In genomic region chr6:88761237-88762031, GRCh38 we compare ENCODE assay signal across 10 cellular contexts.
DNase-seq lines count a peak whose midpoint lies in the region; ATAC-seq and TF ChIP-seq lines count a peak whose summit lies in the region.
"Had no signal": no experiment of that assay in that cellular context is flagged by ENCODE, and none has a peak within 500 bp of the region (broad histone marks: within the 10 kb centered on the region; RNA-seq: fewer than 3 reads in every experiment).

No MANE protein-coding gene starts in this region.

- H3K9me3 ChIP-seq in colonic mucosa: no peaks in the 10 kb centered on the region

- H3K4me3 ChIP-seq in GM23338 (no peak overlapping the region), colonic mucosa (no peak overlapping the region)

- no peak for DNase-seq in activated CD4-positive, alpha-beta T cell treated with anti-CD3 and anti-CD28 coated beads for 36 hours
- DNase-seq in activated CD4-positive, alpha-beta T cell treated with anti-CD3 and anti-CD28 coated beads, Interleukin-2, amount 10 ng/mL, durations not matched to agents 7 days and 5 days: no peak
- peak; percentile 45 for DNase-seq in GM23338 (ENCODE audit: low spot score)
- DNase-seq in HT1080 (ENCODE audit: low read depth): peak; percentile 4
- DNase-seq in colonic mucosa: no peak
- DNase-seq in HEK293T (ENCODE audit: extremely low spot score): no peak
- DNase-seq in GDM1 (lab: John Stamatoyannopoulos, UW): no peak
- DNase-seq: HCEC 1CT, NCI-H526 treated with DMSO at 0.1 percent for 48 hours had no signal

- H3K36me3 ChIP-seq in GM23338 (ENCODE audit: insufficient read depth): no peaks in the 10 kb centered on the region
- H3K36me3 ChIP-seq in colonic mucosa: no peaks in the 10 kb centered on the region

- H3K4me2 ChIP-seq in GM23338: no peak overlapping the region

- H3K27me3 Mint-ChIP-seq in activated CD4-positive, alpha-beta T cell treated with anti-CD3 and anti-CD28 coated beads for 36 hours: no peaks in the 10 kb centered on the region
- H3K27me3 Mint-ChIP-seq in activated CD4-positive, alpha-beta T cell treated with anti-CD3 and anti-CD28 coated beads, Interleukin-2, amount 10 ng/mL, durations not matched to agents 7 days and 5 days: no peaks in the 10 kb centered on the region
- no peaks in the 10 kb centered on the region for H3K27me3 Mint-ChIP-seq in GM23338 (ENCODE audit: insufficient read depth, low read depth, poor library complexity)
- no peaks in the 10 kb centered on the region for H3K27me3 Mint-ChIP-seq in stimulated activated memory B cell treated with anti-CD40 and anti-IgM and Interleukin-4, amounts not matched to agents 10 μg/mL and 1 μg/mL and 100 μg/mL, for 72 hours

- H3K27me3 ChIP-seq in GM23338 (ENCODE audit: insufficient read depth) (no peaks in the 10 kb centered on the region), colonic mucosa (no peaks in the 10 kb centered on the region)

- CTCF ChIA-PET in activated CD4-positive, alpha-beta T cell treated with anti-CD3 and anti-CD28 coated beads for 36 hours (lab: Charles Lee): interaction anchor here (0.7 to 1.7 kb wide), 5 partner anchors 10 to 147 kb away, joined by 3 to 4 read pairs (median 3); no protein-coding TSS in a partner anchor
- CTCF ChIA-PET in activated CD4-positive, alpha-beta T cell treated with anti-CD3 and anti-CD28 coated beads, Interleukin-2, amount 10 ng/mL, durations not matched to agents 7 days and 5 days (lab: Charles Lee): no interaction called here
- CTCF ChIA-PET in HEK293T (lab: Yijun Ruan, JAX): interaction anchor here (1.4 kb wide), 1 partner anchor 14 kb away, joined by 3 read pairs; no protein-coding TSS in a partner anchor

- no peak overlapping the region for H3K9ac ChIP-seq in colonic mucosa (ENCODE audit: low read depth in 2 of 2, low read length in 2 of 2)

- H3K27ac ChIP-seq in GM23338 (ENCODE audit: low read depth): no peak overlapping the region
- H3K27ac ChIP-seq in colonic mucosa: no peak overlapping the region

- POLR2A ChIA-PET in activated CD4-positive, alpha-beta T cell treated with anti-CD3 and anti-CD28 coated beads for 36 hours (lab: Charles Lee): interaction anchor here (0.7 kb wide), 1 partner anchor 8 kb away, joined by 3 read pairs; no protein-coding TSS in a partner anchor
- POLR2A ChIA-PET in activated CD4-positive, alpha-beta T cell treated with anti-CD3 and anti-CD28 coated beads, Interleukin-2, amount 10 ng/mL, durations not matched to agents 7 days and 5 days (lab: Charles Lee): no interaction called here
- POLR2A ChIA-PET in HEK293T (lab: Yijun Ruan, JAX): no interaction called here

- no peak overlapping the region for H3K27ac Mint-ChIP-seq in activated CD4-positive, alpha-beta T cell treated with anti-CD3 and anti-CD28 coated beads for 36 hours
- H3K27ac Mint-ChIP-seq in activated CD4-positive, alpha-beta T cell treated with anti-CD3 and anti-CD28 coated beads, Interleukin-2, amount 10 ng/mL, durations not matched to agents 7 days and 5 days: no peak overlapping the region
- no peak overlapping the region for H3K27ac Mint-ChIP-seq in GM23338
- peak overlapping the region; percentile 71 for H3K27ac Mint-ChIP-seq in stimulated activated memory B cell treated with anti-CD40 and anti-IgM and Interleukin-4, amounts not matched to agents 10 μg/mL and 1 μg/mL and 100 μg/mL, for 72 hours

- H3K4me1 ChIP-seq in GM23338 (ENCODE audit: insufficient read depth): no peaks in the 10 kb centered on the region
- H3K4me1 ChIP-seq in colonic mucosa: no peaks in the 10 kb centered on the region

- no peak overlapping the region for H2AFZ ChIP-seq in GM23338

- ATAC-seq in activated CD4-positive, alpha-beta T cell treated with anti-CD3 and anti-CD28 coated beads for 36 hours: peak; percentile 39
- peak; percentile 44; the same call in 2 of the 3 replicates for ATAC-seq in GM23338
- peak; percentile 80 for ATAC-seq in stimulated activated memory B cell treated with anti-CD40 and anti-IgM and Interleukin-4, amounts not matched to agents 10 μg/mL and 1 μg/mL and 100 μg/mL, for 72 hours

- H3K9me3 Mint-ChIP-seq in activated CD4-positive, alpha-beta T cell treated with anti-CD3 and anti-CD28 coated beads for 36 hours (ENCODE audit: low read depth): no peaks in the 10 kb centered on the region
- no peaks in the 10 kb centered on the region for H3K9me3 Mint-ChIP-seq in activated CD4-positive, alpha-beta T cell treated with anti-CD3 and anti-CD28 coated beads, Interleukin-2, amount 10 ng/mL, durations not matched to agents 7 days and 5 days
- H3K9me3 Mint-ChIP-seq in GM23338: no peaks in the 10 kb centered on the region
- peaks cover 10% of the 10 kb centered on the region for H3K9me3 Mint-ChIP-seq in stimulated activated memory B cell treated with anti-CD40 and anti-IgM and Interleukin-4, amounts not matched to agents 10 μg/mL and 1 μg/mL and 100 μg/mL, for 72 hours

- H3K4me1 Mint-ChIP-seq in activated CD4-positive, alpha-beta T cell treated with anti-CD3 and anti-CD28 coated beads for 36 hours: no peaks in the 10 kb centered on the region
- no peaks in the 10 kb centered on the region for H3K4me1 Mint-ChIP-seq in activated CD4-positive, alpha-beta T cell treated with anti-CD3 and anti-CD28 coated beads, Interleukin-2, amount 10 ng/mL, durations not matched to agents 7 days and 5 days
- H3K4me1 Mint-ChIP-seq in GM23338: 0 out of 3 replicates have a peak, but pooled peaks cover 2% of the 10 kb centered on the region
- H3K4me1 Mint-ChIP-seq in stimulated activated memory B cell treated with anti-CD40 and anti-IgM and Interleukin-4, amounts not matched to agents 10 μg/mL and 1 μg/mL and 100 μg/mL, for 72 hours: peaks cover 44% of the 10 kb centered on the region

- intact Hi-C loops in activated CD4-positive, alpha-beta T cell treated with anti-CD3 and anti-CD28 coated beads for 36 hours (cut with DNase I, micrococcal nuclease): no loop called here
- intact Hi-C loops in colonic mucosa (cut with DNase I): no loop called here

- peaks cover 13% of the 10 kb centered on the region for H3K36me3 Mint-ChIP-seq in activated CD4-positive, alpha-beta T cell treated with anti-CD3 and anti-CD28 coated beads for 36 hours (ENCODE audit: low read depth)
- peaks cover 3% of the 10 kb centered on the region for H3K36me3 Mint-ChIP-seq in activated CD4-positive, alpha-beta T cell treated with anti-CD3 and anti-CD28 coated beads, Interleukin-2, amount 10 ng/mL, durations not matched to agents 7 days and 5 days (ENCODE audit: low read depth)
- 0 out of 3 replicates have a peak, but pooled peaks cover 2% of the 10 kb centered on the region for H3K36me3 Mint-ChIP-seq in GM23338 (ENCODE audit: low read depth)
- peaks cover 35% of the 10 kb centered on the region for H3K36me3 Mint-ChIP-seq in stimulated activated memory B cell treated with anti-CD40 and anti-IgM and Interleukin-4, amounts not matched to agents 10 μg/mL and 1 μg/mL and 100 μg/mL, for 72 hours

- TF ChIP-seq CTCF in GM23338 (conservative IDR thresholded peaks at IDR 0.05; ENCODE audit: low read depth in 2 of 2): peak; percentile 28 to 49
- TF ChIP-seq CTCF in colonic mucosa (IDR thresholded peaks at IDR 0.05): no peak

- no peaks in the 10 kb centered on the region for H4K20me1 ChIP-seq in GM23338 (replicated peaks; ENCODE audit: insufficient read depth)

- H3F3A ChIP-seq in GM23338 (replicated peaks; ENCODE audit: low read depth): no peaks in the 10 kb centered on the region

- no peaks in the 10 kb centered on the region for H3K79me2 ChIP-seq in GM23338 (replicated peaks; ENCODE audit: insufficient read depth)

- H3K4me3 Mint-ChIP-seq in activated CD4-positive, alpha-beta T cell treated with anti-CD3 and anti-CD28 coated beads for 36 hours: no peak overlapping the region
- no peak overlapping the region for H3K4me3 Mint-ChIP-seq in activated CD4-positive, alpha-beta T cell treated with anti-CD3 and anti-CD28 coated beads, Interleukin-2, amount 10 ng/mL, durations not matched to agents 7 days and 5 days
- H3K4me3 Mint-ChIP-seq in GM23338: no peak overlapping the region
- no peak overlapping the region for H3K4me3 Mint-ChIP-seq in stimulated activated memory B cell treated with anti-CD40 and anti-IgM and Interleukin-4, amounts not matched to agents 10 μg/mL and 1 μg/mL and 100 μg/mL, for 72 hours

- no peaks in the 10 kb centered on the region; the same call in 1 of the 2 replicates for H3K9me2 ChIP-seq in GM23338 (ENCODE audit: insufficient read depth)

TF ChIP-seq in GM23338, 12 proteins besides CTCF, POLR2A, EP300 and RAD21 (continues in another document):
- no peak for TF ChIP-seq POLR2AphosphoS5 (IDR thresholded peaks at IDR 0.05; ENCODE audit: low read depth)
- no peak for TF ChIP-seq ETS1 (IDR thresholded peaks at IDR 0.05)

TF ChIP-seq in HEK293T, 16 proteins besides CTCF, POLR2A, EP300 and RAD21:
- no peak for TF ChIP-seq FOXM1 (IDR thresholded peaks at IDR 0.05; ENCODE audit: borderline replicate concordance)
- TF ChIP-seq BHLHE40 (IDR thresholded peaks at IDR 0.05; ENCODE audit: borderline replicate concordance): no peak
- TF ChIP-seq CTBP1 (IDR thresholded peaks at IDR 0.05; ENCODE audit: borderline replicate concordance): no peak
- no peak for TF ChIP-seq HDGF (IDR thresholded peaks at IDR 0.05; ENCODE audit: borderline replicate concordance)
- no peak for TF ChIP-seq TARDBP (IDR thresholded peaks at IDR 0.05)
- no peak for TF ChIP-seq FOXK2 (IDR thresholded peaks at IDR 0.05)
- no peak for TF ChIP-seq SUZ12 (IDR thresholded peaks at IDR 0.05)
- TF ChIP-seq ZNF384 (IDR thresholded peaks at IDR 0.05): no peak
- TF ChIP-seq NFRKB (IDR thresholded peaks at IDR 0.05): no peak
- TF ChIP-seq, protein P1, sequence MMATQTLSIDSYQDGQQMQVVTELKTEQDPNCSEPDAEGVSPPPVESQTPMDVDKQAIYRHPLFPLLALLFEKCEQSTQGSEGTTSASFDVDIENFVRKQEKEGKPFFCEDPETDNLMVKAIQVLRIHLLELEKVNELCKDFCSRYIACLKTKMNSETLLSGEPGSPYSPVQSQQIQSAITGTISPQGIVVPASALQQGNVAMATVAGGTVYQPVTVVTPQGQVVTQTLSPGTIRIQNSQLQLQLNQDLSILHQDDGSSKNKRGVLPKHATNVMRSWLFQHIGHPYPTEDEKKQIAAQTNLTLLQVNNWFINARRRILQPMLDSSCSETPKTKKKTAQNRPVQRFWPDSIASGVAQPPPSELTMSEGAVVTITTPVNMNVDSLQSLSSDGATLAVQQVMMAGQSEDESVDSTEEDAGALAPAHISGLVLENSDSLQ (IDR thresholded peaks at IDR 0.05): no peak
- TF ChIP-seq SP1 (IDR thresholded peaks at IDR 0.05): no peak
- no peak for TF ChIP-seq ARNT (IDR thresholded peaks at IDR 0.05)
- TF ChIP-seq ELF4 (IDR thresholded peaks at IDR 0.05): no peak

Comparison
In these comparisons a context has a peak if more than half of its experiments do, and no peak if none do; other contexts are left out.
1. DNase-seq: peak in GM23338 (single experiment) and HT1080 (single experiment); none in activated CD4-positive, alpha-beta T cell treated with anti-CD3 and anti-CD28 coated beads for 36 hours (single experiment), activated CD4-positive, alpha-beta T cell treated with anti-CD3 and anti-CD28 coated beads, Interleukin-2, amount 10 ng/mL, durations not matched to agents 7 days and 5 days (single experiment), colonic mucosa (single experiment), HEK293T (single experiment) and GDM1 (single experiment).
2. Peak in every context shown above with its lines, with median percentiles within 50 percentile points of each other: ATAC-seq.